ENCODE assay signal across 8 cellular contexts in genomic region chr17:27352481-27353460, GRCh38. TPM values are rescaled to one million over a fixed set of nuclear protein-coding genes. Genes with fewer than 3 reads are reported as not detected.
DNase-seq lines count a peak whose midpoint lies in the region; ATAC-seq and TF ChIP-seq lines count a peak whose summit lies in the region.

No MANE protein-coding gene starts in this region.

- DNase-seq in GM23338 (ENCODE audit: low spot score) (no peak), fibroblast of the aortic adventitia (ENCODE audit: low read depth) (peak; percentile 66), skeletal muscle cell (ENCODE audit: low read depth) (no peak), putamen (ENCODE audit: low spot score) (no peak), SKM-1 (lab: John Stamatoyannopoulos, UW; ENCODE audit: unreplicated experiment) (no peak), HT-29 (ENCODE audit: low spot score) (no peak)

- H4K20me1 ChIP-seq in GM23338 (replicated peaks; ENCODE audit: insufficient read depth) (no peaks in the 10 kb centered on the region), SU-DHL-6 (ENCODE audit: low read depth, low read length) (no peaks in the 10 kb centered on the region)

- 0 out of 2 replicates have a peak overlapping the region, but pooled peaks have one; percentile 53 for H3K27ac ChIP-seq in GM23338 (ENCODE audit: low read depth)
- peak overlapping the region; percentile 36 for H3K27ac ChIP-seq in SU-DHL-6 (ENCODE audit: low read depth, low read length)

- H3K4me3 ChIP-seq in GM23338: peak overlapping the region; percentile 66
- H3K4me3 ChIP-seq in SU-DHL-6 (ENCODE audit: insufficient read depth, low read length, poor library complexity, severe bottlenecking): peak overlapping the region; percentile 89
- peak overlapping the region; percentile 69 for H3K4me3 ChIP-seq in fibroblast of the aortic adventitia (ENCODE audit: low read depth, low read length)
- peak overlapping the region; percentile 50 for H3K4me3 ChIP-seq in skeletal muscle cell (ENCODE audit: low read depth, low read length)

- peaks cover 14% of the 10 kb centered on the region for H3K36me3 Mint-ChIP-seq in GM23338 (ENCODE audit: low read depth)

- H3K27me3 Mint-ChIP-seq in GM23338 (ENCODE audit: insufficient read depth, low read depth, poor library complexity): peaks cover 2% of the 10 kb centered on the region

- H3K36me3 ChIP-seq in GM23338 (ENCODE audit: insufficient read depth) (no peaks in the 10 kb centered on the region), SU-DHL-6 (ENCODE audit: low read length) (no peaks in the 10 kb centered on the region)

- no peak for TF ChIP-seq CTCF in GM23338 (conservative IDR thresholded peaks at IDR 0.05; ENCODE audit: low read depth in 2 of 2)
- TF ChIP-seq CTCF in SU-DHL-6 (IDR thresholded peaks at IDR 0.05; ENCODE audit: insufficient read depth, low read length, poor library complexity, severe bottlenecking): no peak
- no peak for TF ChIP-seq CTCF in fibroblast of the aortic adventitia (IDR thresholded peaks at IDR 0.05; ENCODE audit: insufficient read depth, low read length)

- H3K9me2 ChIP-seq in GM23338 (ENCODE audit: insufficient read depth) (no peaks in the 10 kb centered on the region), SU-DHL-6 (replicated peaks; ENCODE audit: insufficient read depth, low read length) (no peaks in the 10 kb centered on the region)

- ATAC-seq in GM23338 (no peak), HG02840 (IDR thresholded peaks at IDR 0.05; ENCODE audit: low FRiP score, unreplicated experiment) (no peak)

- no peaks in the 10 kb centered on the region for H3K9me3 ChIP-seq in SU-DHL-6 (ENCODE audit: insufficient read depth, low read length)

- H3K9ac ChIP-seq in SU-DHL-6 (ENCODE audit: low read length): peak overlapping the region; percentile 89

- H3K4me1 ChIP-seq in GM23338 (ENCODE audit: insufficient read depth): peaks cover 7% of the 10 kb centered on the region; the same call in 1 of the 2 replicates

- H3K4me2 ChIP-seq in GM23338 (peak overlapping the region; percentile 93), SU-DHL-6 (ENCODE audit: low read depth, low read length, poor library complexity, severe bottlenecking) (peak overlapping the region; percentile 67)

- peaks cover 9% of the 10 kb centered on the region for H3F3A ChIP-seq in GM23338 (replicated peaks; ENCODE audit: low read depth)
- H3F3A ChIP-seq in SU-DHL-6 (ENCODE audit: insufficient read depth): peaks cover 27% of the 10 kb centered on the region

- H3K79me2 ChIP-seq in GM23338 (replicated peaks; ENCODE audit: insufficient read depth): peaks cover 8% of the 10 kb centered on the region
- peaks cover 5% of the 10 kb centered on the region; the same call in 1 of the 2 replicates for H3K79me2 ChIP-seq in SU-DHL-6 (ENCODE audit: insufficient read depth, low read length)

- peak overlapping the region; percentile 10 for H3K27ac Mint-ChIP-seq in GM23338

- H3K4me3 Mint-ChIP-seq in GM23338: peak overlapping the region; percentile 69

- H2AFZ ChIP-seq in GM23338: no peak overlapping the region
- peak overlapping the region; percentile 97 for H2AFZ ChIP-seq in SU-DHL-6 (ENCODE audit: low read depth, low read length, severe bottlenecking)

- no peaks in the 10 kb centered on the region for H3K27me3 ChIP-seq in GM23338 (ENCODE audit: insufficient read depth)
- H3K27me3 ChIP-seq in SU-DHL-6 (ENCODE audit: low read length): no peaks in the 10 kb centered on the region

- peaks cover 12% of the 10 kb centered on the region for H3K4me1 Mint-ChIP-seq in GM23338

- no peaks in the 10 kb centered on the region; the same call in 2 of the 3 replicates for H3K9me3 Mint-ChIP-seq in GM23338

TF ChIP-seq in GM23338, 12 proteins besides CTCF, POLR2A, EP300 and RAD21:
- no peak for TF ChIP-seq JUNB (IDR thresholded peaks at IDR 0.05; ENCODE audit: unreplicated experiment)

RNA-seq across cellular contexts. Expression of gene WSB1, which starts 58.9 kb away (rescaled TPM):
- 99.7 and 108 TPM in 2 replicates for total RNA-seq in GM23338 (2014; rRNA removed; shearing (Covaris generic))
- 86.3 and 101 TPM in 2 replicates for polyA plus RNA-seq in GM23338 (2016; fragmentation: Nextera tagmentation; extraction: Ambion mirVana)
- total RNA-seq in fibroblast of the aortic adventitia (ENCODE audit: low replicate concordance): 99.0 and 177 TPM in 2 replicates
- 32.0 and 53.2 TPM in 2 replicates for total RNA-seq in HT-29 (2014; rRNA removed; shearing (Covaris generic))
